In the genomic region with DNA sequence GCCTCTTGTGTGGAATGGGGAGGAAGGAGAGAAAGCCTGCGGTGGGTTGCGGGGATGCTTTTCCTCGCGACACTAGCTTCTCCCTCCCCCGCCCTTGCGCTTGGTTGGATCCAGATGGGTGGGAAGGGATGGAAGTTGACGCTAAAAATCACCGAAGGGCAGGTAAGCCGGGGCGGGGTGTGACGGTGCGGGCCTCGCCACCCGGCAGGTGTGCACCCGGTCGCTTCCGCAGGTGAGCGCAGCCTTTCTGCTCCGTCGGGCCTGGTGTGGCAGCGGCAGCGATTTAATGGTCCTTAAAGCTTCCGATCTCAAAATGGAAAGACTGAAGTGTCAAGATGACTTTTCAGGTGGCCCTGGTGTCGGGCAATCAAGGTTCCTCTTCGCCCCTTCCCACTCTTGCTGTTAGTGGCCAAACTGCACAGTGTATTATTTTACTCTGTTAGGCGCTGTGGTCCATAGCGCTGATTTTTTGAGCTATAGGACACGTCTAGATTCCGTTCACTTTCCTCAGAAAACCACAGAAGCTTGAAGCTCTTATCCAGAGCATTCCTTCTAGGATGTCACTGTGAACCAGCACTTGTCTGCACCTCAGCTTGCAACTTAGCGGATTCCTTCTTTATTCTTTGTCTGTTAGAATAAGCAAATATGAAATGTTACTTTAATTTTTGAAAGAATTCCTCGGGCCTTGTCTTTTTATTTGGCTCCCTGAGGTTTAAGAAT, we compare ENCODE assay signal across 8 cellular contexts. TPM values are rescaled to one million over a fixed set of nuclear protein-coding genes. Genes with fewer than 3 reads are reported as not detected.
DNase-seq lines count a peak whose midpoint lies in the region; ATAC-seq and TF ChIP-seq lines count a peak whose summit lies in the region.

No MANE protein-coding gene starts in this region.

- H3K27me3 ChIP-seq in OCI-LY3 (ENCODE audit: low read depth, low read length) (no peaks in the 10 kb centered on the region), smooth muscle cell (ENCODE audit: low read depth) (no peaks in the 10 kb centered on the region)

- peaks cover 66% of the 10 kb centered on the region for H3K36me3 Mint-ChIP-seq in activated naive CD8-positive, alpha-beta T cell treated with anti-CD3 and anti-CD28 coated beads, Interleukin-2, amount 50 U/mL, for 24 hours (ENCODE audit: low read depth)

- TF ChIP-seq CTCF in OCI-LY3 (IDR thresholded peaks at IDR 0.05; ENCODE audit: low read depth, low read length) (no peak), smooth muscle cell (IDR thresholded peaks at IDR 0.05; ENCODE audit: borderline replicate concordance, insufficient read depth, poor library complexity, severe bottlenecking) (no peak)

- H2AFZ ChIP-seq in OCI-LY3 (ENCODE audit: low read depth, low read length), result peak overlapping the region; percentile 88
- H2AFZ ChIP-seq in smooth muscle cell (ENCODE audit: low read depth), result peak overlapping the region; percentile 94

- H3K9me3 ChIP-seq in OCI-LY3 (ENCODE audit: insufficient read depth, low read length) (no peaks in the 10 kb centered on the region), smooth muscle cell (replicated peaks; ENCODE audit: low read depth) (no peaks in the 10 kb centered on the region)

- H3K27ac Mint-ChIP-seq in activated naive CD8-positive, alpha-beta T cell treated with anti-CD3 and anti-CD28 coated beads, Interleukin-2, amount 50 U/mL, for 24 hours, result peak overlapping the region; percentile 97

- H3K4me1 Mint-ChIP-seq in activated naive CD8-positive, alpha-beta T cell treated with anti-CD3 and anti-CD28 coated beads, Interleukin-2, amount 50 U/mL, for 24 hours, result peaks cover 68% of the 10 kb centered on the region

- peak; percentile 35 for DNase-seq in AG08396 (ENCODE audit: low spot score)
- peak; percentile 13 for DNase-seq in GM19238 (ENCODE audit: insufficient read length, low spot score)
- peak; percentile 38 for DNase-seq in activated naive CD8-positive, alpha-beta T cell treated with anti-CD3 and anti-CD28 coated beads, Interleukin-2, amount 50 U/mL, for 24 hours
- peak; percentile 31 for DNase-seq in smooth muscle cell (lab: John Stamatoyannopoulos, UW; ENCODE audit: unreplicated experiment)

- peaks cover 2% of the 10 kb centered on the region for H3K27me3 Mint-ChIP-seq in activated naive CD8-positive, alpha-beta T cell treated with anti-CD3 and anti-CD28 coated beads, Interleukin-2, amount 50 U/mL, for 24 hours

- H3K4me2 ChIP-seq in OCI-LY3 (ENCODE audit: low read length), result peak overlapping the region; percentile 97
- peak overlapping the region; percentile 98 for H3K4me2 ChIP-seq in smooth muscle cell

- H3K36me3 ChIP-seq in OCI-LY3 (replicated peaks; ENCODE audit: low read depth, low read length) (peaks cover 47% of the 10 kb centered on the region), smooth muscle cell (ENCODE audit: low read depth) (peaks cover 6% of the 10 kb centered on the region)

- H4K20me1 ChIP-seq in OCI-LY3 (ENCODE audit: insufficient read depth, low read length) (peaks cover 53% of the 10 kb centered on the region), smooth muscle cell (ENCODE audit: low read depth) (peaks cover 79% of the 10 kb centered on the region)

- no peak for ATAC-seq in activated naive CD8-positive, alpha-beta T cell treated with anti-CD3 and anti-CD28 coated beads, Interleukin-2, amount 50 U/mL, for 24 hours
- ATAC-seq in GM21390 (IDR thresholded peaks at IDR 0.05; ENCODE audit: unreplicated experiment) (no peak), HG02571 (IDR thresholded peaks at IDR 0.05; ENCODE audit: unreplicated experiment) (no peak)

- H3K4me3 ChIP-seq in OCI-LY3 (ENCODE audit: low read length) (peak overlapping the region; percentile 99), iPS-11a (ENCODE audit: low read depth, low read length) (peak overlapping the region; percentile 99), smooth muscle cell (peak overlapping the region; percentile 91)

- H3K9me3 Mint-ChIP-seq in activated naive CD8-positive, alpha-beta T cell treated with anti-CD3 and anti-CD28 coated beads, Interleukin-2, amount 50 U/mL, for 24 hours, result no peaks in the 10 kb centered on the region

- H3K4me3 Mint-ChIP-seq in activated naive CD8-positive, alpha-beta T cell treated with anti-CD3 and anti-CD28 coated beads, Interleukin-2, amount 50 U/mL, for 24 hours, result peak overlapping the region; percentile 99

- peak overlapping the region; percentile 100 for H3K9ac ChIP-seq in OCI-LY3 (ENCODE audit: low read length)
- peak overlapping the region; percentile 98 for H3K9ac ChIP-seq in smooth muscle cell (ENCODE audit: low read depth)

- H3K27ac ChIP-seq in OCI-LY3 (ENCODE audit: low read length), result peak overlapping the region; percentile 91
- H3K27ac ChIP-seq in smooth muscle cell (ENCODE audit: low read depth), result peak overlapping the region; percentile 97

- H3F3A ChIP-seq in smooth muscle cell (ENCODE audit: low read depth), result peaks cover 29% of the 10 kb centered on the region

- H3K79me2 ChIP-seq in OCI-LY3 (ENCODE audit: low read length) (peaks cover 96% of the 10 kb centered on the region), smooth muscle cell (ENCODE audit: low read depth) (peaks cover 85% of the 10 kb centered on the region)

- WGBS in smooth muscle cell (ENCODE audit: low lambda C conversion rate), result 3% methylated on average over 31 of the region's 31 CpGs

- H3K4me1 ChIP-seq in OCI-LY3 (ENCODE audit: low read length) (peaks cover 18% of the 10 kb centered on the region), smooth muscle cell (ENCODE audit: low read depth) (peaks cover 29% of the 10 kb centered on the region)

RNA-seq across cellular contexts. Expression of a gene that starts 0.8 kb away (rescaled TPM):
- 39.1 and 54.5 TPM in 2 replicates for total RNA-seq in smooth muscle cell
- 27.4 and 36.2 TPM in 2 replicates for polyA plus RNA-seq in smooth muscle cell

RNA-seq across cellular contexts. Expression of a gene that starts 0.9 kb away (rescaled TPM):
- total RNA-seq in smooth muscle cell, result 279 and 283 TPM in 2 replicates
- polyA plus RNA-seq in smooth muscle cell, result 144 and 169 TPM in 2 replicates

RNA-seq across cellular contexts. Expression of a gene that starts 57.4 kb away (rescaled TPM):
- total RNA-seq in smooth muscle cell, result 58.7 and 59.2 TPM in 2 replicates
- 162 and 207 TPM in 2 replicates for polyA plus RNA-seq in smooth muscle cell
